ENCODE assay signal across 9 cellular contexts in the genomic region with DNA sequence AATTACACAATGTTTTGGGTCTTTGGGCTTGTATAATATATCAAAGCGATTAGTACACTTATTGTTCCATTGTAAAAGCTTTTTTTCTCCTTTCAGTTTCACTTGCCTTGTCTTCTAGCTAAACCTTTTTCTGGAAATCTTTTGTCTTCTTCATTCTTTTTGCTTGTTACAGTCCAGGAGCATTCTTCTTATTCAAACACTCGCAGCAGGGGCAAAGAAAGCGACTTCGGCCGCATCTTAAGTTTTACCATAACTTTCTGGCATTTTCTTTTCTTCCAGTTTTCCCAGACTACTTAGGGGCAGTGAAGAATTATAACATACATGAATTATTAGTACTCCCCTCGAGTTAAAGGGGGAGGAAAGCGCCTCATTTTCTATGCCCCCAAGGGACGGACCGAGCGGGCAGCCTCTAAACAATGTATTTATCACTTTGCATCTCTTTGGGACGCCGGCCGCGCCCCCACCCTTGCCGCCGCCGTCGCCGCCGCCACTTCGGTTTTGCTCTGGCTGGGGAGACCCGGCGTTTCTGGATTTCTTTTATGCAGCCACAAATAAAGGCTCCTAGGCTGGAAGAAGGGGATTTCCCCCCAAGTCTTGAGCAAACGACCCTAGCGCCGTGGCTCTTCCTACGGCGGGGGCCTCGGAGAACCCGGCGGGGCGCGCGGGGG. TPM values are rescaled to one million over a fixed set of nuclear protein-coding genes. Genes with fewer than 3 reads are reported as not detected.
A peak's percentile ranks its signal among the peaks of the same experiment; 100 is the strongest.
DNase-seq lines count a peak whose midpoint lies in the region; ATAC-seq and TF ChIP-seq lines count a peak whose summit lies in the region.
"Had no signal": no experiment of that assay in that cellular context is flagged by ENCODE, and none has a peak within 500 bp of the region (broad histone marks: within the 10 kb centered on the region; RNA-seq: fewer than 3 reads in every experiment).

No MANE protein-coding gene starts in this region.

- H3K4me3 ChIP-seq in right lobe of liver (peak overlapping the region; percentile 23 to 56 (median 45)), testis (peak overlapping the region; percentile 41 to 58)

- intact Hi-C loops in right lobe of liver (cut with DNase I), result no loop called here
- intact Hi-C loops in testis (cut with DNase I; ENCODE audit: low total_unique reads), result no loop called here

- no peak for TF ChIP-seq CTCF in right lobe of liver (IDR thresholded peaks at IDR 0.05)
- no peak for TF ChIP-seq CTCF in testis (IDR thresholded peaks at IDR 0.05)

- ATAC-seq in activated T-cell treated with anti-CD3 and anti-CD28 coated beads, Interleukin-2, amount 50 U/mL, for 4 hours, result peak; percentile 28 to 29
- peak; percentile 13 for ATAC-seq in activated CD8-positive, alpha-beta T cell treated with anti-CD3 and anti-CD28 coated beads, Interleukin-2, amount 10 ng/mL, durations not matched to agents 7 days and 5 days
- ATAC-seq in right lobe of liver, result peak in 1 of 4 donors; percentile 8
- ATAC-seq in GM21737 (IDR thresholded peaks at IDR 0.05; ENCODE audit: unreplicated experiment), result no peak
- no peak for ATAC-seq in HG02678 (IDR thresholded peaks at IDR 0.05; ENCODE audit: unreplicated experiment)

- H3K27ac ChIP-seq in right lobe of liver (no peak overlapping the region), testis (no peak overlapping the region)

- H3K4me1 ChIP-seq in right lobe of liver (peaks cover 0 to 15% (median 6%) of the 10 kb centered on the region in 4 donors), testis (peaks cover 3% of the 10 kb centered on the region)

- WGBS in right lobe of liver (ENCODE audit: insufficient coverage, low coverage, low lambda C conversion rate, missing lambda C conversion rate), result 12% methylated on average over 19 of the region's 34 CpGs
- 10 to 13% methylated on average over 25 to 34 of the region's 34 CpGs for WGBS in testis, 2 donors

- H3K27me3 ChIP-seq in right lobe of liver (peaks cover 0 to 17% of the 10 kb centered on the region in 2 donors), testis (no peaks in the 10 kb centered on the region)

- H3K36me3 Mint-ChIP-seq in activated T-cell treated with anti-CD3 and anti-CD28 coated beads, Interleukin-2, amount 50 U/mL, for 4 hours (ENCODE audit: insufficient read depth), result no peaks in the 10 kb centered on the region
- H3K36me3 Mint-ChIP-seq in activated CD8-positive, alpha-beta T cell treated with anti-CD3 and anti-CD28 coated beads, Interleukin-2, amount 10 ng/mL, durations not matched to agents 7 days and 5 days (ENCODE audit: low read depth), result peaks cover 4% of the 10 kb centered on the region

- H3K9me3 ChIP-seq in right lobe of liver, result no peaks in the 10 kb centered on the region
- H3K9me3 ChIP-seq in testis, result no peaks in the 10 kb centered on the region

- CTCF ChIA-PET in activated CD8-positive, alpha-beta T cell treated with anti-CD3 and anti-CD28 coated beads, Interleukin-2, amount 10 ng/mL, durations not matched to agents 7 days and 5 days (lab: Charles Lee), result interaction anchor here (0.9 to 2.9 kb wide), 7 partner anchors 8 to 85 kb away, joined by 3 to 10 read pairs (median 3); no protein-coding TSS in a partner anchor

- no peak for TF ChIP-seq POLR2A in right lobe of liver (IDR thresholded peaks at IDR 0.05)
- no peak for TF ChIP-seq POLR2A in testis (IDR thresholded peaks at IDR 0.05)

- peak overlapping the region; percentile 66 for H3K4me3 Mint-ChIP-seq in activated T-cell treated with anti-CD3 and anti-CD28 coated beads, Interleukin-2, amount 50 U/mL, for 4 hours
- peak overlapping the region; percentile 38 for H3K4me3 Mint-ChIP-seq in activated CD8-positive, alpha-beta T cell treated with anti-CD3 and anti-CD28 coated beads, Interleukin-2, amount 10 ng/mL, durations not matched to agents 7 days and 5 days

- POLR2A ChIA-PET in activated CD8-positive, alpha-beta T cell treated with anti-CD3 and anti-CD28 coated beads, Interleukin-2, amount 10 ng/mL, durations not matched to agents 7 days and 5 days (lab: Charles Lee), result no interaction called here

- H3K4me1 Mint-ChIP-seq in activated T-cell treated with anti-CD3 and anti-CD28 coated beads, Interleukin-2, amount 50 U/mL, for 4 hours (ENCODE audit: low read depth), result peaks cover 11% of the 10 kb centered on the region
- peaks cover 12% of the 10 kb centered on the region for H3K4me1 Mint-ChIP-seq in activated CD8-positive, alpha-beta T cell treated with anti-CD3 and anti-CD28 coated beads, Interleukin-2, amount 10 ng/mL, durations not matched to agents 7 days and 5 days (ENCODE audit: low read depth)

- H3K9me3 Mint-ChIP-seq in activated T-cell treated with anti-CD3 and anti-CD28 coated beads, Interleukin-2, amount 50 U/mL, for 4 hours, result no peaks in the 10 kb centered on the region
- no peaks in the 10 kb centered on the region for H3K9me3 Mint-ChIP-seq in activated CD8-positive, alpha-beta T cell treated with anti-CD3 and anti-CD28 coated beads, Interleukin-2, amount 10 ng/mL, durations not matched to agents 7 days and 5 days (ENCODE audit: insufficient read depth)

- DNase-seq in activated T-cell treated with anti-CD3 and anti-CD28 coated beads, Interleukin-2, amount 50 U/mL, for 4 hours, result no peak
- DNase-seq in activated T-cell treated with anti-CD3 and anti-CD28 coated beads, Interleukin-2, amount 50 U/mL, for 1 hour, result no peak
- no peak for DNase-seq in activated CD8-positive, alpha-beta T cell treated with anti-CD3 and anti-CD28 coated beads, Interleukin-2, amount 10 ng/mL, durations not matched to agents 7 days and 5 days
- no peak for DNase-seq in right lobe of liver
- no peak for DNase-seq in testis
- no peak for DNase-seq in hippocampal formation (lab: John Stamatoyannopoulos, UW)
- DNase-seq: stimulated activated naive CD4-positive, alpha-beta T cell had no signal

- peaks cover 76% of the 10 kb centered on the region for H3K27me3 Mint-ChIP-seq in activated T-cell treated with anti-CD3 and anti-CD28 coated beads, Interleukin-2, amount 50 U/mL, for 4 hours (ENCODE audit: low read depth)
- peaks cover 85% of the 10 kb centered on the region for H3K27me3 Mint-ChIP-seq in activated CD8-positive, alpha-beta T cell treated with anti-CD3 and anti-CD28 coated beads, Interleukin-2, amount 10 ng/mL, durations not matched to agents 7 days and 5 days (ENCODE audit: low read depth)

- no peak overlapping the region for H3K27ac Mint-ChIP-seq in activated CD8-positive, alpha-beta T cell treated with anti-CD3 and anti-CD28 coated beads, Interleukin-2, amount 10 ng/mL, durations not matched to agents 7 days and 5 days

- no peaks in the 10 kb centered on the region for H3K36me3 ChIP-seq in right lobe of liver
- H3K36me3 ChIP-seq in testis (ENCODE audit: low read depth, missing control alignments), result no peaks in the 10 kb centered on the region

RNA-seq across cellular contexts. Expression of gene NEUROG1, which starts 7.5 kb away (rescaled TPM):
- total RNA-seq in activated T-cell treated with anti-CD3 and anti-CD28 coated beads, Interleukin-2, amount 50 U/mL, for 4 hours, result not detected
- total RNA-seq in activated CD8-positive, alpha-beta T cell treated with anti-CD3 and anti-CD28 coated beads, Interleukin-2, amount 10 ng/mL, durations not matched to agents 7 days and 5 days, result not detected
- not detected for total RNA-seq in right lobe of liver
- total RNA-seq in testis, result not detected
- not detected for polyA plus RNA-seq in testis (ENCODE audit: insufficient read depth, low read depth, low replicate concordance)

RNA-seq across cellular contexts. Expression of gene CXCL14, which starts 35.5 kb away (rescaled TPM):
- total RNA-seq in activated T-cell treated with anti-CD3 and anti-CD28 coated beads, Interleukin-2, amount 50 U/mL, for 4 hours, result not detected
- not detected for total RNA-seq in activated CD8-positive, alpha-beta T cell treated with anti-CD3 and anti-CD28 coated beads, Interleukin-2, amount 10 ng/mL, durations not matched to agents 7 days and 5 days
- total RNA-seq in right lobe of liver (10 to 100 TPM in 2 of 6 experiments, 1 to 10 TPM in 4; 2.3 to 12.2 (median 3.8) TPM), testis (1 to 10 TPM; 1.8 to 3.6 TPM)
- polyA plus RNA-seq in testis (ENCODE audit: insufficient read depth, low read depth, low replicate concordance), result 30.4 TPM

Comparison
In these comparisons a context has a peak if more than half of its experiments do, and no peak if none do; other contexts are left out.
1. ATAC-seq: peak in activated T-cell treated with anti-CD3 and anti-CD28 coated beads, Interleukin-2, amount 50 U/mL, for 4 hours (2 of 2) and activated CD8-positive, alpha-beta T cell treated with anti-CD3 and anti-CD28 coated beads, Interleukin-2, amount 10 ng/mL, durations not matched to agents 7 days and 5 days (single experiment); none in GM21737 (single experiment) and HG02678 (single experiment).